ENCODE assay signal across 23 cellular contexts in the genomic region with DNA sequence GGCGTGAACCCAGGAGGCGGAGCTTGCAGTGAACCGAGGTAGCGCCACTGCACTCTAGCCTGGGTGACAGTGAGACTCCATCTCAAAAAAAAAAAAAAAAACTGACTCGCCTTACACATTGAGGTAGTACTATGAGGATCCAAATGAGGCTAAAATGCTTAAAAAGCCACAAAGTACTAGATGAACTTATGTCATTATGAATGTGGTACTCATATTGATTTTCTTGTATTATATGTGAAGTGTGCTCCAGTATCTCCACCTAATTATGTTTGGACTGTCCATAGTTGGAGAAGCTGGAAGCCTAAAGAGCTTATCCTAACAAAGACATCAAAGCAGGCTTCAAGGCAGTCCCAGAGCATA.
"Had no signal": no experiment of that assay in that cellular context is flagged by ENCODE, and none has a peak within 500 bp of the region (broad histone marks: within the 10 kb centered on the region; RNA-seq: fewer than 3 reads in every experiment).

No MANE protein-coding gene starts in this region.

- H3K9me3 ChIP-seq: MG63, Peyer's patch, SJSA1 had no signal

- ATAC-seq: activated CD8-positive, alpha-beta T cell treated with anti-CD3 and anti-CD28 coated beads, Interleukin-2, amount 10 ng/mL, durations not matched to agents 7 days and 5 days; SK-N-SH treated with all-trans-retinoic acid at 6 μM for 48 hours; WTC11 had no signal

- H3K9ac ChIP-seq: KMS-11 had no signal

- H3K27me3 ChIP-seq: MG63, Peyer's patch, SJSA1 had no signal

- H3K4me2 ChIP-seq: KMS-11 had no signal

- H3K9me3 Mint-ChIP-seq: WTC11 had no signal

- H3K4me3 Mint-ChIP-seq: activated CD8-positive, alpha-beta T cell treated with anti-CD3 and anti-CD28 coated beads, Interleukin-2, amount 10 ng/mL, durations not matched to agents 7 days and 5 days; WTC11 had no signal

- H3K36me3 ChIP-seq: Peyer's patch had no signal

- DNase-seq: activated CD4-positive, alpha-beta T cell treated with anti-CD3 and anti-CD28 coated beads for 48 hours; activated CD4-positive, alpha-beta T cell treated with anti-CD3 and anti-CD28 coated beads, Interleukin-2, amount 50 U/mL, for 4 hours; activated CD4-positive, CD25-positive, alpha-beta regulatory T cell treated with anti-CD3 and anti-CD28 coated beads, Interleukin-2, amount 50 U/mL, for 72 hours; activated CD8-positive, alpha-beta memory T cell treated with anti-CD3 and anti-CD28 coated beads, Interleukin-2, amount 50 U/mL, for 48 hours; activated CD8-positive, alpha-beta T cell treated with anti-CD3 and anti-CD28 coated beads, Interleukin-2, amount 10 ng/mL, durations not matched to agents 7 days and 5 days; activated naive CD4-positive, alpha-beta T cell treated with anti-CD3 and anti-CD28 coated beads, Interleukin-2, amount 50 U/mL, for 16 hours; activated T-cell treated with anti-CD3 and anti-CD28 coated beads, Interleukin-2, amount 50 U/mL, for 1 hour; amygdala; MG63; MV-4-11; NCI-H1092 treated with DMSO at 0.1 percent for 48 hours; NCI-H1417 treated with DMSO at 0.1 percent for 48 hours; NCI-H187; NCI-H2081 treated with DMSO at 0.1 percent for 48 hours; NCI-H446; NCI-H524; Peyer's patch; SHP77; SW 1271 had no signal

- H3K4me1 ChIP-seq: SJSA1 had no signal

- H3K4me3 ChIP-seq: MG63, Peyer's patch, SJSA1 had no signal

- H3K27ac Mint-ChIP-seq: activated CD8-positive, alpha-beta T cell treated with anti-CD3 and anti-CD28 coated beads, Interleukin-2, amount 10 ng/mL, durations not matched to agents 7 days and 5 days; WTC11 had no signal
